ENCODE assay signal across 2 cellular contexts in genomic region chr21:29377266-29377665, GRCh38.
TF ChIP-seq lines count a peak whose summit lies in the region.

No MANE protein-coding gene starts in this region.

TF ChIP-seq in IMR-90, 13 proteins besides CTCF, POLR2A, EP300 and RAD21:
- TF ChIP-seq FOS (IDR thresholded peaks at IDR 0.05; ENCODE audit: low read depth, low read length) (no peak), MXI1 (IDR thresholded peaks at IDR 0.05; ENCODE audit: borderline replicate concordance, low read depth, low read length) (no peak), MAFK (IDR thresholded peaks at IDR 0.05; ENCODE audit: low read depth, low read length) (no peak), CHD1 (IDR thresholded peaks at IDR 0.05; ENCODE audit: low read depth, low read length) (no peak), USF2 (IDR thresholded peaks at IDR 0.05; ENCODE audit: low read depth, low read length) (no peak), RCOR1 (IDR thresholded peaks at IDR 0.05; ENCODE audit: insufficient replicate concordance, low read length) (no peak), SMC3 (IDR thresholded peaks at IDR 0.05; ENCODE audit: low read depth, low read length) (no peak), NFE2L2 (IDR thresholded peaks at IDR 0.05; ENCODE audit: low read depth, low read length) (no peak), CEBPB (IDR thresholded peaks at IDR 0.05; ENCODE audit: low read depth, low read length) (no peak), RFX5 (IDR thresholded peaks at IDR 0.05; ENCODE audit: low read depth, low read length) (no peak), MAZ (IDR thresholded peaks at IDR 0.05; ENCODE audit: borderline replicate concordance, low read depth, low read length) (no peak), BHLHE40 (IDR thresholded peaks at IDR 0.05; ENCODE audit: low read depth, low read length) (no peak)
- TF ChIP-seq, protein P1, sequence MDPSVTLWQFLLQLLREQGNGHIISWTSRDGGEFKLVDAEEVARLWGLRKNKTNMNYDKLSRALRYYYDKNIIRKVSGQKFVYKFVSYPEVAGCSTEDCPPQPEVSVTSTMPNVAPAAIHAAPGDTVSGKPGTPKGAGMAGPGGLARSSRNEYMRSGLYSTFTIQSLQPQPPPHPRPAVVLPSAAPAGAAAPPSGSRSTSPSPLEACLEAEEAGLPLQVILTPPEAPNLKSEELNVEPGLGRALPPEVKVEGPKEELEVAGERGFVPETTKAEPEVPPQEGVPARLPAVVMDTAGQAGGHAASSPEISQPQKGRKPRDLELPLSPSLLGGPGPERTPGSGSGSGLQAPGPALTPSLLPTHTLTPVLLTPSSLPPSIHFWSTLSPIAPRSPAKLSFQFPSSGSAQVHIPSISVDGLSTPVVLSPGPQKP (IDR thresholded peaks at IDR 0.05; ENCODE audit: borderline replicate concordance, low read depth, low read length), result no peak

TF ChIP-seq in K562, 482 proteins besides CTCF, POLR2A, EP300 and RAD21:
- TF ChIP-seq TFAM (CRISPR knock-in tag; conservative IDR thresholded peaks at IDR 0.05), result no peak
- TF ChIP-seq E2F5 (CRISPR knock-in tag; IDR thresholded peaks at IDR 0.05), result no peak
- TF ChIP-seq, protein P2, sequence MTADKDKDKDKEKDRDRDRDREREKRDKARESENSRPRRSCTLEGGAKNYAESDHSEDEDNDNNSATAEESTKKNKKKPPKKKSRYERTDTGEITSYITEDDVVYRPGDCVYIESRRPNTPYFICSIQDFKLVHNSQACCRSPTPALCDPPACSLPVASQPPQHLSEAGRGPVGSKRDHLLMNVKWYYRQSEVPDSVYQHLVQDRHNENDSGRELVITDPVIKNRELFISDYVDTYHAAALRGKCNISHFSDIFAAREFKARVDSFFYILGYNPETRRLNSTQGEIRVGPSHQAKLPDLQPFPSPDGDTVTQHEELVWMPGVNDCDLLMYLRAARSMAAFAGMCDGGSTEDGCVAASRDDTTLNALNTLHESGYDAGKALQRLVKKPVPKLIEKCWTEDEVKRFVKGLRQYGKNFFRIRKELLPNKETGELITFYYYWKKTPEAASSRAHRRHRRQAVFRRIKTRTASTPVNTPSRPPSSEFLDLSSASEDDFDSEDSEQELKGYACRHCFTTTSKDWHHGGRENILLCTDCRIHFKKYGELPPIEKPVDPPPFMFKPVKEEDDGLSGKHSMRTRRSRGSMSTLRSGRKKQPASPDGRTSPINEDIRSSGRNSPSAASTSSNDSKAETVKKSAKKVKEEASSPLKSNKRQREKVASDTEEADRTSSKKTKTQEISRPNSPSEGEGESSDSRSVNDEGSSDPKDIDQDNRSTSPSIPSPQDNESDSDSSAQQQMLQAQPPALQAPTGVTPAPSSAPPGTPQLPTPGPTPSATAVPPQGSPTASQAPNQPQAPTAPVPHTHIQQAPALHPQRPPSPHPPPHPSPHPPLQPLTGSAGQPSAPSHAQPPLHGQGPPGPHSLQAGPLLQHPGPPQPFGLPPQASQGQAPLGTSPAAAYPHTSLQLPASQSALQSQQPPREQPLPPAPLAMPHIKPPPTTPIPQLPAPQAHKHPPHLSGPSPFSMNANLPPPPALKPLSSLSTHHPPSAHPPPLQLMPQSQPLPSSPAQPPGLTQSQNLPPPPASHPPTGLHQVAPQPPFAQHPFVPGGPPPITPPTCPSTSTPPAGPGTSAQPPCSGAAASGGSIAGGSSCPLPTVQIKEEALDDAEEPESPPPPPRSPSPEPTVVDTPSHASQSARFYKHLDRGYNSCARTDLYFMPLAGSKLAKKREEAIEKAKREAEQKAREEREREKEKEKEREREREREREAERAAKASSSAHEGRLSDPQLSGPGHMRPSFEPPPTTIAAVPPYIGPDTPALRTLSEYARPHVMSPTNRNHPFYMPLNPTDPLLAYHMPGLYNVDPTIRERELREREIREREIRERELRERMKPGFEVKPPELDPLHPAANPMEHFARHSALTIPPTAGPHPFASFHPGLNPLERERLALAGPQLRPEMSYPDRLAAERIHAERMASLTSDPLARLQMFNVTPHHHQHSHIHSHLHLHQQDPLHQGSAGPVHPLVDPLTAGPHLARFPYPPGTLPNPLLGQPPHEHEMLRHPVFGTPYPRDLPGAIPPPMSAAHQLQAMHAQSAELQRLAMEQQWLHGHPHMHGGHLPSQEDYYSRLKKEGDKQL (CRISPR knock-in tag; IDR thresholded peaks at IDR 0.05; ENCODE audit: borderline replicate concordance), result no peak
- TF ChIP-seq, protein P3, sequence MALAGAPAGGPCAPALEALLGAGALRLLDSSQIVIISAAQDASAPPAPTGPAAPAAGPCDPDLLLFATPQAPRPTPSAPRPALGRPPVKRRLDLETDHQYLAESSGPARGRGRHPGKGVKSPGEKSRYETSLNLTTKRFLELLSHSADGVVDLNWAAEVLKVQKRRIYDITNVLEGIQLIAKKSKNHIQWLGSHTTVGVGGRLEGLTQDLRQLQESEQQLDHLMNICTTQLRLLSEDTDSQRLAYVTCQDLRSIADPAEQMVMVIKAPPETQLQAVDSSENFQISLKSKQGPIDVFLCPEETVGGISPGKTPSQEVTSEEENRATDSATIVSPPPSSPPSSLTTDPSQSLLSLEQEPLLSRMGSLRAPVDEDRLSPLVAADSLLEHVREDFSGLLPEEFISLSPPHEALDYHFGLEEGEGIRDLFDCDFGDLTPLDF (CRISPR knock-in tag; IDR thresholded peaks at IDR 0.05), result no peak
- TF ChIP-seq ZNF830 (CRISPR knock-in tag; IDR thresholded peaks at IDR 0.05), result no peak
- TF ChIP-seq CBX3 (IDR thresholded peaks at IDR 0.05; ENCODE audit: borderline replicate concordance in 1 of 2, low read length in 2 of 2), result no peak
- no peak for TF ChIP-seq EGR1 (conservative IDR thresholded peaks at IDR 0.05)
- TF ChIP-seq HMG20B (CRISPR knock-in tag; IDR thresholded peaks at IDR 0.05), result no peak
- TF ChIP-seq XRCC3 (IDR thresholded peaks at IDR 0.05), result no peak
- no peak for TF ChIP-seq CREB3 (tag; conservative IDR thresholded peaks at IDR 0.05; ENCODE audit: low read depth)
- TF ChIP-seq THAP7 (CRISPR knock-in tag; IDR thresholded peaks at IDR 0.05), result no peak
- TF ChIP-seq CREBBP (IDR thresholded peaks at IDR 0.05; ENCODE audit: low read depth, low read length), result no peak
